1 cellular context compared by ENCODE assay signal in genomic region chr15:95017950-95018349, GRCh38.
TF ChIP-seq lines count a peak whose summit lies in the region.

No MANE protein-coding gene starts in this region.

TF ChIP-seq in H1, 55 proteins besides CTCF, POLR2A, EP300 and RAD21 (continued from another document):
- TF ChIP-seq CHD7 (IDR thresholded peaks at IDR 0.05; ENCODE audit: insufficient replicate concordance, low read length): no peak
- TF ChIP-seq BACH1 (IDR thresholded peaks at IDR 0.05; ENCODE audit: low read length): no peak
- no peak for TF ChIP-seq GABPA (IDR thresholded peaks at IDR 0.05; ENCODE audit: borderline replicate concordance, insufficient read depth, low read length)
- no peak for TF ChIP-seq CBX8 (IDR thresholded peaks at IDR 0.05; ENCODE audit: borderline replicate concordance, low read depth, low read length)
- TF ChIP-seq E2F6 (IDR thresholded peaks at IDR 0.05): peak; percentile 57
- no peak for TF ChIP-seq CEBPB (IDR thresholded peaks at IDR 0.05; ENCODE audit: low read depth, low read length)
- no peak for TF ChIP-seq SIRT6 (IDR thresholded peaks at IDR 0.05; ENCODE audit: low read length)
- TF ChIP-seq POLR2AphosphoS5 (IDR thresholded peaks at IDR 0.05; ENCODE audit: low read depth, low read length): no peak
- TF ChIP-seq JUN (IDR thresholded peaks at IDR 0.05; ENCODE audit: low read depth, low read length): no peak
- TF ChIP-seq SP2 (IDR thresholded peaks at IDR 0.05; ENCODE audit: low read length): no peak
- TF ChIP-seq ATF3 (IDR thresholded peaks at IDR 0.05; ENCODE audit: insufficient read depth, low read depth, low read length): no peak
- peak; percentile 64; the same call in 1 of the 2 replicates for TF ChIP-seq YY1 (IDR thresholded peaks at IDR 0.05; ENCODE audit: low read depth, low read length)
- TF ChIP-seq CHD1 (IDR thresholded peaks at IDR 0.05; ENCODE audit: low read depth, low read length): no peak
- TF ChIP-seq GTF2F1 (IDR thresholded peaks at IDR 0.05; ENCODE audit: borderline replicate concordance, low read depth, low read length): no peak
- TF ChIP-seq RNF2 (IDR thresholded peaks at IDR 0.05; ENCODE audit: borderline replicate concordance, low read depth, low read length, missing control alignments, poor library complexity, severe bottlenecking): no peak
- TF ChIP-seq JUND (IDR thresholded peaks at IDR 0.05; ENCODE audit: low read length): no peak
- TF ChIP-seq HDAC2 (IDR thresholded peaks at IDR 0.05; ENCODE audit: borderline replicate concordance in 1 of 2, low read depth in 2 of 2, low read length in 2 of 2): no peak
- no peak for TF ChIP-seq CREB1 (IDR thresholded peaks at IDR 0.05)
- no peak for TF ChIP-seq HDAC6 (IDR thresholded peaks at IDR 0.05; ENCODE audit: low read depth, low read length)
- TF ChIP-seq KDM4A (IDR thresholded peaks at IDR 0.05; ENCODE audit: low read depth, low read length, severe bottlenecking): no peak
- peak; percentile 29; the same call in 1 of the 2 replicates for TF ChIP-seq MAFK (IDR thresholded peaks at IDR 0.05; ENCODE audit: low read depth, low read length)
- 0 out of 2 replicates have a peak, but pooled peaks have one; percentile 18 for TF ChIP-seq TEAD4 (IDR thresholded peaks at IDR 0.05; ENCODE audit: low read depth, low read length)
- TF ChIP-seq TCF12 (IDR thresholded peaks at IDR 0.05; ENCODE audit: low read depth, low read length): no peak
- TF ChIP-seq SP1 (IDR thresholded peaks at IDR 0.05; ENCODE audit: low read depth, low read length): no peak
- no peak for TF ChIP-seq ZNF274 (IDR thresholded peaks at IDR 0.05; ENCODE audit: borderline replicate concordance, extremely low read depth, low read length)
- no peak for TF ChIP-seq SIX5 (IDR thresholded peaks at IDR 0.05; ENCODE audit: low read depth, low read length)
- TF ChIP-seq SRF (IDR thresholded peaks at IDR 0.05; ENCODE audit: low read depth, low read length): no peak
- no peak for TF ChIP-seq NRF1 (IDR thresholded peaks at IDR 0.05; ENCODE audit: low read depth, low read length)
- no peak for TF ChIP-seq ATF2 (IDR thresholded peaks at IDR 0.05; ENCODE audit: low read length)
- no peak for TF ChIP-seq ASH2L (IDR thresholded peaks at IDR 0.05; ENCODE audit: low read length)
- no peak for TF ChIP-seq CBX5 (IDR thresholded peaks at IDR 0.05; ENCODE audit: low read depth, low read length)
- TF ChIP-seq MAX (IDR thresholded peaks at IDR 0.05): peak; percentile 88
- TF ChIP-seq RBBP5 (IDR thresholded peaks at IDR 0.05; ENCODE audit: borderline replicate concordance, low read depth, low read length): no peak
- TF ChIP-seq CTBP2 (IDR thresholded peaks at IDR 0.05; ENCODE audit: borderline replicate concordance, insufficient read depth, insufficient read length, low read length): no peak
TF ChIP-seq in H1: peak in this region for 5.
